In genomic region chr5:178309271-178310008, GRCh38 we compare ENCODE assay signal across 2 cellular contexts.
TF ChIP-seq lines count a peak whose summit lies in the region.

No MANE protein-coding gene starts in this region.

TF ChIP-seq in GM23338, 12 proteins besides CTCF, POLR2A, EP300 and RAD21 (continued from another document):
- TF ChIP-seq REST (IDR thresholded peaks at IDR 0.05; ENCODE audit: unreplicated experiment): no peak
- TF ChIP-seq ZNF331 (CRISPR knock-in tag; IDR thresholded peaks at IDR 0.05; ENCODE audit: low read depth): no peak
- no peak for TF ChIP-seq EZH2phosphoT487 (IDR thresholded peaks at IDR 0.05; ENCODE audit: unreplicated experiment)
- no peak for TF ChIP-seq EZH2 (IDR thresholded peaks at IDR 0.05; ENCODE audit: low read depth, unreplicated experiment)
- TF ChIP-seq ETS1 (IDR thresholded peaks at IDR 0.05): no peak
- no peak for TF ChIP-seq NANOG (IDR thresholded peaks at IDR 0.05; ENCODE audit: borderline replicate concordance)
- TF ChIP-seq ZNF114 (CRISPR knock-in tag; IDR thresholded peaks at IDR 0.05): no peak
- no peak for TF ChIP-seq ZNF462 (CRISPR knock-in tag; IDR thresholded peaks at IDR 0.05)

TF ChIP-seq in K562, 482 proteins besides CTCF, POLR2A, EP300 and RAD21 (continued from another document):
- no peak for TF ChIP-seq ZBTB12 (CRISPR knock-in tag; IDR thresholded peaks at IDR 0.05)
